ENCODE assay signal across 8 cellular contexts in the genomic region with DNA sequence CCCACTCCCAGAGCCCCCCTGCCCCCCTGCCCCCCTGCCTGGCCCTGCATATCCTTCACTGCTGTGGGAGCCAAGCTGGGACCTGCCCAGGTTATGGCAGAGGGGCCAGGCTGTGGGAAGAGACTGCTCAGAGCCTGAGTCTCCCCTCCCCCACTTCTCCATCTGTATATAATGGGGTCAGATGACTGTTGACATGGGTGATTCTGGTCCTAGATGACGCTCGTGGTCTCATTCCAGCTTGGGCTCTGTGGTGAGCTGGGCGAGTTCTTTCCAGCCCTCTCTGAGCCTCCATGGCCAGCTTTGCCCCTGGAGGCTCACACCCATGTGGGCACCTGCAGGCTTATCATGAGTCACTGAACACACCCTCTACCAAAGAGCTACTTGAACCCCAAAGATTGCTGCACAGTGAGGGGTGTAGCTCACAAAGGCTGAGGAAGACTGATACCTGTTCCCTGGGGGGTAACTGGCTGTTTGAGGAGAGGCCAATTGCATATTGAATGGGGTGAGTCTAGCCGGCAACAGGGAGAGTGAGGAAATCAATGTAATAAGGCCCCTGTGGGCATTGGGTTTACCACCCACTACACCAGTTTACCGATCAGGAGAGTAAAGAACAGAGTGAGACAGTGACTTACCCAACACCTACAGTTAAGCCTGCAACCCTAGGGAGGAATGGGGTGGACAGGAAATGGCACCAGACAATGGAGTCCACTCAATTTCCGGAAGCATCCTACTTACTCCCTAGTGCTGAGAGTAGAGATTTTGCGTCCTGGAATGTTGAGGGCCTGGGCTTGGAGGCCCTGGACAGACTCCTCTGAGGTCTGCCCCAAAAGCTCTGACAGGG. TPM values are rescaled to one million over a fixed set of nuclear protein-coding genes. Genes with fewer than 3 reads are reported as not detected.
DNase-seq lines count a peak whose midpoint lies in the region; ATAC-seq and TF ChIP-seq lines count a peak whose summit lies in the region.

No MANE protein-coding gene starts in this region.

- WGBS in aorta, 2 donors, result 57 to 61% methylated on average over 7 of the region's 7 CpGs

- peak in 1 of 2 donors; percentile 23 for TF ChIP-seq POLR2A in Peyer's patch (IDR thresholded peaks at IDR 0.05)

- no peaks in the 10 kb centered on the region for H3K27me3 Mint-ChIP-seq in mesothelial cell of epicardium (ENCODE audit: low read depth)

- H3K27ac ChIP-seq in Peyer's patch (peak overlapping the region; percentile 95 to 100 (median 99)), aorta (ENCODE audit: low read depth in 1 of 2, low read length in 2 of 2) (peak overlapping the region; percentile 88 to 93)

- H3K27me3 ChIP-seq in Peyer's patch (no peaks in the 10 kb centered on the region), aorta (ENCODE audit: control insufficient read depth in 1 of 2, insufficient read depth in 2 of 2, low read length in 1 of 2) (no peaks in the 10 kb centered on the region)

- H3K27ac Mint-ChIP-seq in mesothelial cell of epicardium, result peak overlapping the region; percentile 93

- TF ChIP-seq CTCF in Peyer's patch (IDR thresholded peaks at IDR 0.05) (no peak), mesothelial cell of epicardium (IDR thresholded peaks at IDR 0.05; ENCODE audit: unreplicated experiment) (no peak), GM13976 (IDR thresholded peaks at IDR 0.05; ENCODE audit: borderline replicate concordance, control extremely low read depth, extremely low read depth, insufficient read depth, missing control alignments) (no peak)

- H3K4me1 ChIP-seq in Peyer's patch (peaks cover 9 to 36% (median 19%) of the 10 kb centered on the region in 4 donors), aorta (ENCODE audit: control insufficient read depth in 1 of 2, insufficient read depth in 2 of 2, low read length in 2 of 2) (no peaks in the 10 kb centered on the region)

- peak overlapping the region; percentile 33 for H3K4me3 Mint-ChIP-seq in mesothelial cell of epicardium

- H3K36me3 ChIP-seq in Peyer's patch (no peaks in the 10 kb centered on the region), aorta (ENCODE audit: control insufficient read depth in 1 of 2, insufficient read depth in 2 of 2, low read length in 1 of 2) (no peaks in the 10 kb centered on the region)

- H3K9me3 Mint-ChIP-seq in mesothelial cell of epicardium, result no peaks in the 10 kb centered on the region

- H3K36me3 Mint-ChIP-seq in mesothelial cell of epicardium, result no peaks in the 10 kb centered on the region

- H3K4me3 ChIP-seq in Peyer's patch, result peak overlapping the region; percentile 41 to 64 (median 50)
- H3K4me3 ChIP-seq in aorta (ENCODE audit: low read length in 2 of 2), result no peak overlapping the region

- ATAC-seq in aorta (ENCODE audit: low FRiP score), result no peak
- no peak for ATAC-seq in GM18498 (IDR thresholded peaks at IDR 0.05; ENCODE audit: unreplicated experiment)

- H3K9me3 ChIP-seq in Peyer's patch (no peaks in the 10 kb centered on the region), aorta (ENCODE audit: control insufficient read depth, low read length) (no peaks in the 10 kb centered on the region)

- in situ Hi-C loops in GM13976 (cut with MboI; ENCODE audit: low sequenced_read_pairs, unreplicated experiment), result no loop called here

- intact Hi-C loops in aorta (cut with DNase I), result loop anchor here in 1 of 2 donors (2.0 kb wide), 1 partner anchor 36 kb away; no protein-coding TSS in a partner anchor

- peaks cover 38% of the 10 kb centered on the region for H3K4me1 Mint-ChIP-seq in mesothelial cell of epicardium

- DNase-seq in NCI-H2196 (lab: John Stamatoyannopoulos, UW; ENCODE audit: unreplicated experiment), result peak; percentile 44
- DNase-seq in NCI-H2196 treated with DMSO at 0.1 percent for 48 hours (lab: John Stamatoyannopoulos, UW; ENCODE audit: unreplicated experiment), result no peak
- no peak for DNase-seq in Peyer's patch
- peak; percentile 58 for DNase-seq in ecto neural progenitor cell (ENCODE audit: low spot score)
- no peak for DNase-seq in mesothelial cell of epicardium (ENCODE audit: low spot score in 2 of 2, unreplicated experiment in 2 of 2)
- peak in 1 of 2 donors; percentile 66 for DNase-seq in aorta
- no peak for DNase-seq in GM13976 (ENCODE audit: low spot score)

RNA-seq across cellular contexts. Expression of a gene that starts 4.2 kb away (rescaled TPM):
- total RNA-seq in Peyer's patch (100 to 1,000 TPM; 118 to 226 (median 185) TPM), mesothelial cell of epicardium (179 to 187 TPM (median 181 TPM) in 3 replicates), aorta (100 to 1,000 TPM in 1 of 2 donors, 10 to 100 TPM in 1; 23.6 to 103 TPM)
- 10 to 100 TPM; 24.0 to 24.7 TPM for polyA plus RNA-seq in aorta

Comparison
In these comparisons a context has a peak if more than half of its experiments do, and no peak if none do; other contexts are left out.
1. DNase-seq: peak in NCI-H2196 (single experiment) and ecto neural progenitor cell (single experiment); none in NCI-H2196 treated with DMSO at 0.1 percent for 48 hours (single experiment), Peyer's patch (0 of 3), mesothelial cell of epicardium (0 of 2) and GM13976 (single experiment).
2. H3K4me3 ChIP-seq: peak in Peyer's patch (4 of 4); none in aorta (0 of 2).